ENCODE assay signal across 9 cellular contexts in the genomic region with DNA sequence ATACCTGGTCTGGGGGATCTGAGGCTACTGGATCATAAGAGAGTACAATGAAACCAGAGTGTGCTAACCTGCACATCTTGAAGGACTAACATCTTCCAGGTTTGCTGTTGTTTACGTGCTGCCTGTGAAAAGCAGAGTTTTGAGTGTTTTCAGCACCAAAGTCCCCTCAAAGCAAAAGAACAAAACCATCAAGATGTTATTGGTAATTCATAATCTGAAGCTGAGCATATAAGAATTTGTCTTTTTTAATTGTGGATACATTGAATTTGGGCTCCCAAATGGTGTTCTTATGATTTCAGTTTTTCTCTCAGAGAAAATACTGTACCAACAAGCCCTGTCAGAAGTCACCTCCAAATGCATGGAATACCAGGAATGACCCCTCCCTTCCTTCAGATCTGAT.
A peak's percentile ranks its signal among the peaks of the same experiment; 100 is the strongest.
DNase-seq lines count a peak whose midpoint lies in the region; ATAC-seq and TF ChIP-seq lines count a peak whose summit lies in the region.
"Had no signal": no experiment of that assay in that cellular context is flagged by ENCODE, and none has a peak within 500 bp of the region (broad histone marks: within the 10 kb centered on the region; RNA-seq: fewer than 3 reads in every experiment).

No MANE protein-coding gene starts in this region.

- H4K91ac ChIP-seq in mesenchymal stem cell (ENCODE audit: low read length): no peak overlapping the region

- intact Hi-C loops in tibial artery (cut with DNase I; ENCODE audit: low total_unique reads): no loop called here

- peak overlapping the region; percentile 95 for H3K27ac Mint-ChIP-seq in activated naive CD8-positive, alpha-beta T cell treated with anti-CD3 and anti-CD28 coated beads for 36 hours

- peak overlapping the region; percentile 27 for H3K27ac ChIP-seq in 22Rv1
- H3K27ac ChIP-seq in GM23248: no peak overlapping the region
- no peak overlapping the region for H3K27ac ChIP-seq in mesenchymal stem cell (ENCODE audit: low read length, poor library complexity, severe bottlenecking)
- no peak overlapping the region for H3K27ac ChIP-seq in tibial artery

- H3K79me2 ChIP-seq in GM23248 (ENCODE audit: insufficient read depth): no peaks in the 10 kb centered on the region

- no peak overlapping the region for H3K14ac ChIP-seq in mesenchymal stem cell (ENCODE audit: low read length in 2 of 2)

- H3K36me3 Mint-ChIP-seq in activated naive CD8-positive, alpha-beta T cell treated with anti-CD3 and anti-CD28 coated beads for 36 hours: peaks cover 24% of the 10 kb centered on the region

- H3K27me3 Mint-ChIP-seq in activated naive CD8-positive, alpha-beta T cell treated with anti-CD3 and anti-CD28 coated beads for 36 hours: no peaks in the 10 kb centered on the region

- H3K79me1 ChIP-seq in mesenchymal stem cell (replicated peaks; ENCODE audit: low read length, poor library complexity, severe bottlenecking): no peaks in the 10 kb centered on the region

- H3K9me3 ChIP-seq in GM23248 (ENCODE audit: low read depth) (no peaks in the 10 kb centered on the region), mesenchymal stem cell (ENCODE audit: control insufficient read depth, low read length) (no peaks in the 10 kb centered on the region), tibial artery (no peaks in the 10 kb centered on the region)

- no peaks in the 10 kb centered on the region for H4K20me1 ChIP-seq in GM23248 (ENCODE audit: insufficient read depth)

- no peak for ATAC-seq in GM21717 (IDR thresholded peaks at IDR 0.05; ENCODE audit: unreplicated experiment)

- DNase-seq in GM23248 (no peak), mesenchymal stem cell (no peak), Ammon's horn (ENCODE audit: low spot score) (no peak), iPS-NIHi11 (ENCODE audit: low spot score) (no peak), tibial artery (no peak)
- no peak for DNase-seq in activated naive CD8-positive, alpha-beta T cell treated with anti-CD3 and anti-CD28 coated beads for 36 hours

- no peak overlapping the region for H3K23ac ChIP-seq in mesenchymal stem cell (ENCODE audit: low read length in 2 of 2)

- no peak overlapping the region for H2BK120ac ChIP-seq in mesenchymal stem cell (ENCODE audit: low read depth, low read length)

- H3K9me2 ChIP-seq in GM23248 (ENCODE audit: insufficient read depth): no peaks in the 10 kb centered on the region

- H3K4me3 ChIP-seq in GM23248 (peak overlapping the region; percentile 61), mesenchymal stem cell (ENCODE audit: insufficient read depth in 1 of 2, low read depth in 1 of 2, low read length in 2 of 2) (peak overlapping the region in 1 of 2 experiments; percentile 71), tibial artery (no peak overlapping the region)

- no peak overlapping the region for H4K8ac ChIP-seq in mesenchymal stem cell (ENCODE audit: low read length)

- peaks cover 12% of the 10 kb centered on the region for H3K9me3 Mint-ChIP-seq in activated naive CD8-positive, alpha-beta T cell treated with anti-CD3 and anti-CD28 coated beads for 36 hours
- H3K9me3 Mint-ChIP-seq: nephron progenitor cell had no signal

- no peak overlapping the region for H2AK5ac ChIP-seq in mesenchymal stem cell (ENCODE audit: low read length, severe bottlenecking)

- H2BK12ac ChIP-seq in mesenchymal stem cell (ENCODE audit: low read length in 2 of 2): peak overlapping the region in 1 of 2 experiments; percentile 73

- H3K4me1 ChIP-seq in GM23248 (ENCODE audit: insufficient read depth): peaks cover 12% of the 10 kb centered on the region
- H3K4me1 ChIP-seq in mesenchymal stem cell (ENCODE audit: control insufficient read depth, insufficient read depth, low read depth, low read length): peaks cover 2% of the 10 kb centered on the region
- H3K4me1 ChIP-seq in tibial artery: peaks cover 0 to 39% (median 30%) of the 10 kb centered on the region in 4 donors

- H3K4me2 ChIP-seq in GM23248 (ENCODE audit: unreplicated experiment): peak overlapping the region; percentile 75
- H3K4me2 ChIP-seq in mesenchymal stem cell (ENCODE audit: low read length, poor library complexity, severe bottlenecking): no peak overlapping the region

- TF ChIP-seq CTCF in 22Rv1 (IDR thresholded peaks at IDR 0.05) (no peak), tibial artery (IDR thresholded peaks at IDR 0.05) (no peak)

- peak overlapping the region; percentile 81 for H2AFZ ChIP-seq in GM23248
- no peak overlapping the region for H2AFZ ChIP-seq in mesenchymal stem cell (ENCODE audit: low read depth, low read length)

- H3K27me3 ChIP-seq in GM23248 (replicated peaks; ENCODE audit: insufficient read depth) (no peaks in the 10 kb centered on the region), mesenchymal stem cell (ENCODE audit: control insufficient read depth in 1 of 2, insufficient read depth in 1 of 2, low read length in 2 of 2) (no peaks in the 10 kb centered on the region), tibial artery (no peaks in the 10 kb centered on the region)

- no peaks in the 10 kb centered on the region for H3F3A ChIP-seq in GM23248 (ENCODE audit: insufficient read depth)

- 97 to 100% methylated on average over 1 of the region's 1 CpG for WGBS in GM23248 (ENCODE audit: low coverage in 1 of 2, low lambda C conversion rate in 2 of 2, missing lambda C conversion rate in 2 of 2), 2 experiments
- WGBS in mesenchymal stem cell: no CpG with 5 or more reads among the region's 1 CpG

- peak overlapping the region; percentile 93 for H3K4me3 Mint-ChIP-seq in activated naive CD8-positive, alpha-beta T cell treated with anti-CD3 and anti-CD28 coated beads for 36 hours

- in situ Hi-C loops in GM23248 (cut with MboI): no loop called here

- H3K4ac ChIP-seq in mesenchymal stem cell (ENCODE audit: low read depth in 1 of 2, low read length in 2 of 2): no peak overlapping the region

- H3K9ac ChIP-seq in GM23248: peak overlapping the region; percentile 17; the same call in 1 of the 2 replicates
- H3K9ac ChIP-seq in mesenchymal stem cell (ENCODE audit: low read length): peak overlapping the region; percentile 63

- H3K18ac ChIP-seq in mesenchymal stem cell (ENCODE audit: low read depth in 1 of 2, low read length in 2 of 2): peak overlapping the region in 1 of 2 experiments; percentile 16

- H3K36me3 ChIP-seq in GM23248 (ENCODE audit: low read depth) (no peaks in the 10 kb centered on the region), mesenchymal stem cell (ENCODE audit: control insufficient read depth in 1 of 2, insufficient read depth in 2 of 2, low read depth in 1 of 2, low read length in 2 of 2) (no peaks in the 10 kb centered on the region), tibial artery (no peaks in the 10 kb centered on the region)

- H2BK15ac ChIP-seq in mesenchymal stem cell (ENCODE audit: low read depth, poor library complexity, severe bottlenecking): no peak overlapping the region

- H2BK5ac ChIP-seq in mesenchymal stem cell (ENCODE audit: low read depth, low read length, poor library complexity, severe bottlenecking): no peak overlapping the region

- H3K4me1 Mint-ChIP-seq in activated naive CD8-positive, alpha-beta T cell treated with anti-CD3 and anti-CD28 coated beads for 36 hours: peaks cover 76% of the 10 kb centered on the region
